Comparison of ENCODE assay signal across 8 cellular contexts in genomic region chr3:141454906-141455602, GRCh38. TPM values are rescaled to one million over a fixed set of nuclear protein-coding genes. Genes with fewer than 3 reads are reported as not detected.
A peak's percentile ranks its signal among the peaks of the same experiment; 100 is the strongest.
DNase-seq lines count a peak whose midpoint lies in the region; ATAC-seq and TF ChIP-seq lines count a peak whose summit lies in the region.

No MANE protein-coding gene starts in this region.

- H3K4me1 ChIP-seq in thoracic aorta (ENCODE audit: control insufficient read depth in 1 of 2, low read depth in 2 of 2) = peaks cover 9 to 36% of the 10 kb centered on the region in 2 donors

- H3K27me3 ChIP-seq in thoracic aorta (replicated peaks; ENCODE audit: insufficient read depth) = no peaks in the 10 kb centered on the region

- H3K9me3 ChIP-seq in thoracic aorta = no peaks in the 10 kb centered on the region

- ATAC-seq in GM21723 (IDR thresholded peaks at IDR 0.05; ENCODE audit: unreplicated experiment) (peak; percentile 59), left colon (peak; percentile 53), thoracic aorta (ENCODE audit: insufficient number of reproducible peaks, low FRiP score, low read depth) (no peak), HG02642 (IDR thresholded peaks at IDR 0.05; ENCODE audit: poor library complexity, unreplicated experiment) (no peak)

- peak; percentile 65 for TF ChIP-seq CTCF in thoracic aorta (IDR thresholded peaks at IDR 0.05)

- DNase-seq in EL (peak; percentile 86), NAMALWA (ENCODE audit: low spot score) (peak; percentile 91), SHP77 (lab: John Stamatoyannopoulos, UW) (peak; percentile 80 to 81), cerebellar cortex (ENCODE audit: low spot score) (peak; percentile 82), left colon (no peak), thoracic aorta (ENCODE audit: low spot score) (no peak)

- intact Hi-C loops in left colon (cut with DNase I, micrococcal nuclease) = loop anchor here (2.0 to 10.0 kb wide), 3 partner anchors 94 to 143 kb away; no protein-coding TSS in a partner anchor

- H3K4me3 ChIP-seq in thoracic aorta = no peak overlapping the region

- no peak overlapping the region for H3K27ac ChIP-seq in thoracic aorta

- no peaks in the 10 kb centered on the region for H3K36me3 ChIP-seq in thoracic aorta

RNA-seq across cellular contexts. Expression of gene RASA2, which starts 31.8 kb away (rescaled TPM):
- total RNA-seq in left colon = 10 to 100 TPM; 15.1 to 20.0 TPM
- 10 to 100 TPM; 15.4 to 23.1 TPM for total RNA-seq in thoracic aorta

Comparison
In these comparisons a context has a peak if more than half of its experiments do, and no peak if none do; other contexts are left out.
1. DNase-seq: peak in EL (single experiment), NAMALWA (single experiment), SHP77 (2 of 2) and cerebellar cortex (single experiment); none in left colon (0 of 2) and thoracic aorta (single experiment).
2. ATAC-seq: peak in GM21723 (single experiment) and left colon (single experiment); none in thoracic aorta (single experiment) and HG02642 (single experiment).